23 cellular contexts compared by ENCODE assay signal in the genomic region with DNA sequence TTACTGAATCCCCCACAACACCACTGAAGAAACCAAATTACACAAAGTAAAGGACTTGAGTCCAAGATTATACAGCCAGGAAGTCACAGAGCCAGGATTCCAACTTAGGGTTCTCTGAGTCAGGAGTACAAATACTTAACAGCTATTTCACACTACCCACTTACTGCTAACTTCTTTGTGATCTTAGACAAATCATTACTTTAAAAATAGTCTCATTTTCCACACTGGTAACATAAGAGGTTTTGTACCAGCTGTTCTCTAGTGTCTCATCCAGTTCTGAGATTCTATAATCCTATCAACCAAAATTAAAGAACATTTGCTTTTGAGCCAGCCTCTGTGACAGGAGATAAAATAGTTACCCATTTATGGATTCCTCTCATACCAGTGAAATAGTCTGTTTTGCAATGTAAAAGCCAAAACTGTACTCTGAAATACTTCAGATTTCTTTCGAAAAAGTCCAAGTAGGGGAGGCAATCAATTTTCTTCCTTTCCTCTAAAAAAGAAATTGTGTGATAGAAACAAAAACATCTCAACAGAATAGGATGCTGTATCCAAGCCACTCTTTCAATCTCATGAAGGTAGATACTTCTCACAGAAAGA.
DNase-seq lines count a peak whose midpoint lies in the region; ATAC-seq, FAIRE-seq and TF ChIP-seq lines count a peak whose summit lies in the region.
"Had no signal": no experiment of that assay in that cellular context is flagged by ENCODE, and none has a peak within 500 bp of the region (broad histone marks: within the 10 kb centered on the region; RNA-seq: fewer than 3 reads in every experiment).

No MANE protein-coding gene starts in this region.

- no peak overlapping the region for H3K9ac ChIP-seq in astrocyte (ENCODE audit: low read length)
- H3K9ac ChIP-seq: BLaER1, KMS-11 had no signal

- H3K36me3 Mint-ChIP-seq in astrocyte (ENCODE audit: low read depth, unreplicated experiment) (no peaks in the 10 kb centered on the region), WTC11 (peaks cover 24% of the 10 kb centered on the region)
- H3K36me3 Mint-ChIP-seq: CD8-positive, alpha-beta memory T cell had no signal

- H3K36me3 ChIP-seq in astrocyte (ENCODE audit: insufficient read depth, low read length) = no peaks in the 10 kb centered on the region
- H3K36me3 ChIP-seq: BLaER1 had no signal

- DNase-seq in HCEC 1CT (peak; percentile 7), astrocyte (ENCODE audit: low read depth) (peak; percentile 55), middle frontal gyrus (ENCODE audit: extremely low spot score, low spot score) (peak; percentile 53), superior temporal gyrus (ENCODE audit: extremely low spot score) (peak; percentile 70), D721Med (ENCODE audit: insufficient read length, low spot score) (no peak), WTC11 (ENCODE audit: low spot score) (no peak)
- DNase-seq: CD8-positive, alpha-beta memory T cell; DMS79 treated with DMSO at 0.1 percent for 48 hours; NCI-H1092 treated with DMSO at 0.1 percent for 48 hours; NCI-H1694; NCI-H2107; NCI-H2227 treated with DMSO at 0.1 percent for 48 hours; NCI-H526 treated with DMSO at 0.1 percent for 48 hours; NK-92 treated with Interleukin-12 subunit alpha and Interleukin-12 subunit beta, amount 100 ng/mL, for 24 hours; SHP77 treated with DMSO at 0.1 percent for 48 hours had no signal

- no peak overlapping the region for H2AFZ ChIP-seq in astrocyte (ENCODE audit: low read depth, low read length)

- H3K4me3 ChIP-seq in astrocyte (ENCODE audit: insufficient read depth, low read depth, low read length) = no peak overlapping the region
- H3K4me3 ChIP-seq: BLaER1 had no signal

- FAIRE-seq in astrocyte (lab: Jason Lieb, UNC) (peak; percentile 56), D721Med (lab: Jason Lieb, UNC) (no peak)
- FAIRE-seq: GM12891, GM18507, H54, HepG2 had no signal

- peaks cover 7% of the 10 kb centered on the region for H3K9me3 Mint-ChIP-seq in astrocyte (ENCODE audit: unreplicated experiment)
- H3K9me3 Mint-ChIP-seq in WTC11 = peaks cover 33% of the 10 kb centered on the region

- no peak overlapping the region for H3K4me2 ChIP-seq in astrocyte (ENCODE audit: low read length)
- H3K4me2 ChIP-seq: BLaER1, KMS-11 had no signal

- TF ChIP-seq CTCF in astrocyte (IDR thresholded peaks at IDR 0.05; ENCODE audit: insufficient read depth, low read depth, low read length) = no peak
- TF ChIP-seq CTCF in D721Med (IDR thresholded peaks at IDR 0.05; ENCODE audit: insufficient read depth, missing control alignments) = no peak
- TF ChIP-seq CTCF in WTC11 (IDR thresholded peaks at IDR 0.05) = no peak

- POLR2A ChIA-PET in WTC11 (lab: Charles Lee) = no interaction called here

- CTCF ChIA-PET in WTC11 (lab: Charles Lee) = no interaction called here

- H4K20me1 ChIP-seq in astrocyte (ENCODE audit: insufficient read depth, low read length) = no peaks in the 10 kb centered on the region
- H4K20me1 ChIP-seq: BLaER1 had no signal

- ATAC-seq in WTC11 (no peak), GM18519 (IDR thresholded peaks at IDR 0.05; ENCODE audit: low FRiP score, unreplicated experiment) (no peak)
- ATAC-seq: HepG2, SK-N-SH treated with all-trans-retinoic acid at 6 μM for 48 hours had no signal

- H3K9me3 ChIP-seq in astrocyte (ENCODE audit: insufficient read depth, low read depth, low read length) = no peaks in the 10 kb centered on the region
- H3K9me3 ChIP-seq: BLaER1 had no signal

- peaks cover 11% of the 10 kb centered on the region for H3K4me1 Mint-ChIP-seq in astrocyte (ENCODE audit: low read depth, unreplicated experiment)
- no peaks in the 10 kb centered on the region for H3K4me1 Mint-ChIP-seq in WTC11
- H3K4me1 Mint-ChIP-seq: CD8-positive, alpha-beta memory T cell had no signal

- H3K4me1 ChIP-seq in astrocyte (ENCODE audit: insufficient read depth, low read length) = no peaks in the 10 kb centered on the region
- H3K4me1 ChIP-seq: BLaER1 had no signal

- no peaks in the 10 kb centered on the region for H3K27me3 ChIP-seq in astrocyte (ENCODE audit: insufficient read depth, low read length)
- H3K27me3 ChIP-seq: BLaER1 had no signal

- H3K4me3 Mint-ChIP-seq in astrocyte (ENCODE audit: unreplicated experiment) (no peak overlapping the region), WTC11 (no peak overlapping the region)
- H3K4me3 Mint-ChIP-seq: CD8-positive, alpha-beta memory T cell had no signal

- no peak overlapping the region for H3K27ac ChIP-seq in astrocyte (ENCODE audit: low read depth, low read length)
- H3K27ac ChIP-seq: BLaER1, KMS-11 had no signal

- H3K27me3 Mint-ChIP-seq in astrocyte (ENCODE audit: low read depth, unreplicated experiment) (peaks cover 2% of the 10 kb centered on the region), WTC11 (ENCODE audit: low read depth) (peaks cover 5% of the 10 kb centered on the region; the same call in 1 of the 2 replicates)
- H3K27me3 Mint-ChIP-seq: CD8-positive, alpha-beta memory T cell had no signal

- peak overlapping the region; percentile 85 for H3K27ac Mint-ChIP-seq in astrocyte (ENCODE audit: unreplicated experiment)
- no peak overlapping the region for H3K27ac Mint-ChIP-seq in WTC11
- H3K27ac Mint-ChIP-seq: CD8-positive, alpha-beta memory T cell had no signal

- no peaks in the 10 kb centered on the region for H3K79me2 ChIP-seq in astrocyte (ENCODE audit: insufficient read depth, low read length)

TF ChIP-seq in WTC11, 78 proteins besides CTCF, POLR2A, EP300 and RAD21 (continues in another document):
- TF ChIP-seq CBFB (CRISPR knock-in tag; IDR thresholded peaks at IDR 0.05; ENCODE audit: low read depth) (no peak), ZNF416 (CRISPR knock-in tag; IDR thresholded peaks at IDR 0.05) (no peak), NR2C2 (CRISPR knock-in tag; IDR thresholded peaks at IDR 0.05) (no peak), NFE2L1 (CRISPR knock-in tag; IDR thresholded peaks at IDR 0.05) (no peak), RORB (CRISPR knock-in tag; IDR thresholded peaks at IDR 0.05) (no peak), ZBTB21 (CRISPR knock-in tag; IDR thresholded peaks at IDR 0.05; ENCODE audit: borderline replicate concordance) (no peak)
- TF ChIP-seq, protein P1, sequence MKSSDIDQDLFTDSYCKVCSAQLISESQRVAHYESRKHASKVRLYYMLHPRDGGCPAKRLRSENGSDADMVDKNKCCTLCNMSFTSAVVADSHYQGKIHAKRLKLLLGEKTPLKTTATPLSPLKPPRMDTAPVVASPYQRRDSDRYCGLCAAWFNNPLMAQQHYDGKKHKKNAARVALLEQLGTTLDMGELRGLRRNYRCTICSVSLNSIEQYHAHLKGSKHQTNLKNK (CRISPR knock-in tag; IDR thresholded peaks at IDR 0.05) = no peak
- TF ChIP-seq, protein P2, sequence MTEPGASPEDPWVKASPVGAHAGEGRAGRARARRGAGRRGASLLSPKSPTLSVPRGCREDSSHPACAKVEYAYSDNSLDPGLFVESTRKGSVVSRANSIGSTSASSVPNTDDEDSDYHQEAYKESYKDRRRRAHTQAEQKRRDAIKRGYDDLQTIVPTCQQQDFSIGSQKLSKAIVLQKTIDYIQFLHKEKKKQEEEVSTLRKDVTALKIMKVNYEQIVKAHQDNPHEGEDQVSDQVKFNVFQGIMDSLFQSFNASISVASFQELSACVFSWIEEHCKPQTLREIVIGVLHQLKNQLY (CRISPR knock-in tag; IDR thresholded peaks at IDR 0.05) = no peak
- TF ChIP-seq, protein P3, sequence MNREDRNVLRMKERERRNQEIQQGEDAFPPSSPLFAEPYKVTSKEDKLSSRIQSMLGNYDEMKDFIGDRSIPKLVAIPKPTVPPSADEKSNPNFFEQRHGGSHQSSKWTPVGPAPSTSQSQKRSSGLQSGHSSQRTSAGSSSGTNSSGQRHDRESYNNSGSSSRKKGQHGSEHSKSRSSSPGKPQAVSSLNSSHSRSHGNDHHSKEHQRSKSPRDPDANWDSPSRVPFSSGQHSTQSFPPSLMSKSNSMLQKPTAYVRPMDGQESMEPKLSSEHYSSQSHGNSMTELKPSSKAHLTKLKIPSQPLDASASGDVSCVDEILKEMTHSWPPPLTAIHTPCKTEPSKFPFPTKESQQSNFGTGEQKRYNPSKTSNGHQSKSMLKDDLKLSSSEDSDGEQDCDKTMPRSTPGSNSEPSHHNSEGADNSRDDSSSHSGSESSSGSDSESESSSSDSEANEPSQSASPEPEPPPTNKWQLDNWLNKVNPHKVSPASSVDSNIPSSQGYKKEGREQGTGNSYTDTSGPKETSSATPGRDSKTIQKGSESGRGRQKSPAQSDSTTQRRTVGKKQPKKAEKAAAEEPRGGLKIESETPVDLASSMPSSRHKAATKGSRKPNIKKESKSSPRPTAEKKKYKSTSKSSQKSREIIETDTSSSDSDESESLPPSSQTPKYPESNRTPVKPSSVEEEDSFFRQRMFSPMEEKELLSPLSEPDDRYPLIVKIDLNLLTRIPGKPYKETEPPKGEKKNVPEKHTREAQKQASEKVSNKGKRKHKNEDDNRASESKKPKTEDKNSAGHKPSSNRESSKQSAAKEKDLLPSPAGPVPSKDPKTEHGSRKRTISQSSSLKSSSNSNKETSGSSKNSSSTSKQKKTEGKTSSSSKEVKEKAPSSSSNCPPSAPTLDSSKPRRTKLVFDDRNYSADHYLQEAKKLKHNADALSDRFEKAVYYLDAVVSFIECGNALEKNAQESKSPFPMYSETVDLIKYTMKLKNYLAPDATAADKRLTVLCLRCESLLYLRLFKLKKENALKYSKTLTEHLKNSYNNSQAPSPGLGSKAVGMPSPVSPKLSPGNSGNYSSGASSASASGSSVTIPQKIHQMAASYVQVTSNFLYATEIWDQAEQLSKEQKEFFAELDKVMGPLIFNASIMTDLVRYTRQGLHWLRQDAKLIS (CRISPR knock-in tag; IDR thresholded peaks at IDR 0.05; ENCODE audit: borderline replicate concordance) = no peak
- TF ChIP-seq, protein P4, sequence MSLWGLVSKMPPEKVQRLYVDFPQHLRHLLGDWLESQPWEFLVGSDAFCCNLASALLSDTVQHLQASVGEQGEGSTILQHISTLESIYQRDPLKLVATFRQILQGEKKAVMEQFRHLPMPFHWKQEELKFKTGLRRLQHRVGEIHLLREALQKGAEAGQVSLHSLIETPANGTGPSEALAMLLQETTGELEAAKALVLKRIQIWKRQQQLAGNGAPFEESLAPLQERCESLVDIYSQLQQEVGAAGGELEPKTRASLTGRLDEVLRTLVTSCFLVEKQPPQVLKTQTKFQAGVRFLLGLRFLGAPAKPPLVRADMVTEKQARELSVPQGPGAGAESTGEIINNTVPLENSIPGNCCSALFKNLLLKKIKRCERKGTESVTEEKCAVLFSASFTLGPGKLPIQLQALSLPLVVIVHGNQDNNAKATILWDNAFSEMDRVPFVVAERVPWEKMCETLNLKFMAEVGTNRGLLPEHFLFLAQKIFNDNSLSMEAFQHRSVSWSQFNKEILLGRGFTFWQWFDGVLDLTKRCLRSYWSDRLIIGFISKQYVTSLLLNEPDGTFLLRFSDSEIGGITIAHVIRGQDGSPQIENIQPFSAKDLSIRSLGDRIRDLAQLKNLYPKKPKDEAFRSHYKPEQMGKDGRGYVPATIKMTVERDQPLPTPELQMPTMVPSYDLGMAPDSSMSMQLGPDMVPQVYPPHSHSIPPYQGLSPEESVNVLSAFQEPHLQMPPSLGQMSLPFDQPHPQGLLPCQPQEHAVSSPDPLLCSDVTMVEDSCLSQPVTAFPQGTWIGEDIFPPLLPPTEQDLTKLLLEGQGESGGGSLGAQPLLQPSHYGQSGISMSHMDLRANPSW (CRISPR knock-in tag; conservative IDR thresholded peaks at IDR 0.05; ENCODE audit: low read depth) = no peak

Comparison
In these comparisons a context has a peak if more than half of its experiments do, and no peak if none do; other contexts are left out.
1. DNase-seq: peak in HCEC 1CT (single experiment), astrocyte (single experiment), middle frontal gyrus (single experiment) and superior temporal gyrus (single experiment); none in D721Med (single experiment) and WTC11 (single experiment).